ENCODE assay signal across 5 cellular contexts in the genomic region with DNA sequence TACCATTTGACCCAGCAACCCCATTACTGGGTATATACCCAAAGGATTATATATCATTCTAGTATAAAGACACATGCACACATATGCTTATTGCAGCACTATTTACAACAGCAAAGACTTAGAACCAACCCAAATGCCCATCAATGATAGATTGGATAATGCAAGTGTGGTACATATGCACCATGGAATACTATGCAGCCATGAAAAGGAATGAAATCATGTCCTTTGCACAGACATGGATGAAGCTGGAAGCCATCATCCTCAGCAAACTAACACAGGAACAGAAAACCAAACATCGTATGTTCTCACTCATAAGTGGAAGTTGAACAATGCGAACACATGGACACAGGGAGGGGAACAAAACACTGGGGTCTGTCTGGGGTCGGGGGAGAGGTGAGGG. TPM values are rescaled to one million over a fixed set of nuclear protein-coding genes. Genes with fewer than 3 reads are reported as not detected.
"Had no signal": no experiment of that assay in that cellular context is flagged by ENCODE, and none has a peak within 500 bp of the region (broad histone marks: within the 10 kb centered on the region; RNA-seq: fewer than 3 reads in every experiment).

No MANE protein-coding gene starts in this region.

RNA-seq across cellular contexts. Expression of a gene that starts 50.6 kb away (rescaled TPM):
- total RNA-seq: left ventricle myocardium inferior; left ventricle myocardium superior; mononuclear cell; naive thymus-derived CD4-positive, alpha-beta T cell had no signal
- polyA plus RNA-seq: immature natural killer cell; naive thymus-derived CD4-positive, alpha-beta T cell had no signal
